ENCODE assay signal across 1 cellular context in genomic region chr22:44352378-44353062, GRCh38.
TF ChIP-seq lines count a peak whose summit lies in the region.

No MANE protein-coding gene starts in this region.

TF ChIP-seq in H1, 55 proteins besides CTCF, POLR2A, EP300 and RAD21 (continued from another document):
- no peak for TF ChIP-seq KDM4A (IDR thresholded peaks at IDR 0.05; ENCODE audit: low read depth, low read length, severe bottlenecking)
- TF ChIP-seq USF2 (IDR thresholded peaks at IDR 0.05; ENCODE audit: low read length): no peak
- TF ChIP-seq CBX5 (IDR thresholded peaks at IDR 0.05; ENCODE audit: low read depth, low read length): no peak
- TF ChIP-seq RNF2 (IDR thresholded peaks at IDR 0.05; ENCODE audit: borderline replicate concordance, low read depth, low read length, missing control alignments, poor library complexity, severe bottlenecking): no peak
- no peak for TF ChIP-seq MAX (IDR thresholded peaks at IDR 0.05)
- no peak for TF ChIP-seq HDAC2 (IDR thresholded peaks at IDR 0.05; ENCODE audit: borderline replicate concordance in 1 of 2, low read depth in 2 of 2, low read length in 2 of 2)
- TF ChIP-seq EZH2 (IDR thresholded peaks at IDR 0.05; ENCODE audit: low read depth, low read length, severe bottlenecking): no peak
- TF ChIP-seq ASH2L (IDR thresholded peaks at IDR 0.05; ENCODE audit: low read length): no peak
- TF ChIP-seq GABPA (IDR thresholded peaks at IDR 0.05; ENCODE audit: borderline replicate concordance, insufficient read depth, low read length): no peak
- no peak for TF ChIP-seq ATF3 (IDR thresholded peaks at IDR 0.05; ENCODE audit: insufficient read depth, low read depth, low read length)
- no peak for TF ChIP-seq RBBP5 (IDR thresholded peaks at IDR 0.05; ENCODE audit: borderline replicate concordance, low read depth, low read length)
